Comparison of ENCODE assay signal across 26 cellular contexts in genomic region chr6:36501686-36502085, GRCh38. TPM values are rescaled to one million over a fixed set of nuclear protein-coding genes. Genes with fewer than 3 reads are reported as not detected.
DNase-seq lines count a peak whose midpoint lies in the region; ATAC-seq and TF ChIP-seq lines count a peak whose summit lies in the region.
"Had no signal": no experiment of that assay in that cellular context is flagged by ENCODE, and none has a peak within 500 bp of the region (broad histone marks: within the 10 kb centered on the region; RNA-seq: fewer than 3 reads in every experiment).

No MANE protein-coding gene starts in this region.

- H3K4me1 ChIP-seq in SK-N-SH (ENCODE audit: control insufficient read depth in 1 of 2, insufficient read depth in 2 of 2, low read depth in 1 of 2, low read length in 1 of 2) (no peaks in the 10 kb centered on the region), osteoblast (ENCODE audit: insufficient read depth, low read length) (no peaks in the 10 kb centered on the region)
- H3K4me1 ChIP-seq: BE2C had no signal

- CTCF ChIA-PET in SK-N-SH (lab: Yijun Ruan, JAX), result interaction anchor here (1.0 kb wide), 1 partner anchor 22 kb away, joined by 3 read pairs; no protein-coding TSS in a partner anchor

- POLR2A ChIA-PET in SK-N-SH (lab: Yijun Ruan, JAX), result no interaction called here

- no peak overlapping the region for H3K4me3 ChIP-seq in SK-N-SH (ENCODE audit: low read depth in 2 of 2, low read length in 1 of 2)
- no peak overlapping the region for H3K4me3 ChIP-seq in osteoblast (ENCODE audit: insufficient read depth, low read length)

- DNase-seq in SK-N-SH (no peak), LHCN-M2 (ENCODE audit: low read depth) (peak; percentile 65), osteoblast (ENCODE audit: insufficient read length, low spot score, missing footprints) (peak; percentile 53), NAMALWA (ENCODE audit: low spot score) (no peak)
- DNase-seq in central memory CD8-positive, alpha-beta T cell (ENCODE audit: low spot score in 2 of 2), result no peak
- DNase-seq: BE2C, DMS53, NCI-H1092, NCI-H1417 treated with DMSO at 0.1 percent for 48 hours, NCI-H1694 treated with DMSO at 0.1 percent for 48 hours, NCI-H2081, NCI-H2227 treated with DMSO at 0.1 percent for 48 hours, NCI-H526 treated with DMSO at 0.1 percent for 48 hours, SHP77 had no signal

- no peak for TF ChIP-seq EP300 in SK-N-SH (IDR thresholded peaks at IDR 0.05; ENCODE audit: borderline replicate concordance in 1 of 2, low read depth in 1 of 2, low read length in 1 of 2)

- H3K27me3 Mint-ChIP-seq in central memory CD8-positive, alpha-beta T cell, result no peaks in the 10 kb centered on the region
- H3K27me3 Mint-ChIP-seq: IgD-negative memory B cell had no signal

- H3K9me3 ChIP-seq in SK-N-SH (no peaks in the 10 kb centered on the region), osteoblast (ENCODE audit: low read depth, low read length) (no peaks in the 10 kb centered on the region)
- H3K9me3 ChIP-seq: BE2C had no signal

- TF ChIP-seq CTCF in SK-N-SH (IDR thresholded peaks at IDR 0.05), result no peak
- TF ChIP-seq CTCF in osteoblast (IDR thresholded peaks at IDR 0.05; ENCODE audit: extremely low read depth, low read depth, low read length), result no peak

- H3K79me2 ChIP-seq in SK-N-SH (ENCODE audit: insufficient read depth) (no peaks in the 10 kb centered on the region), osteoblast (ENCODE audit: insufficient read depth, low read length) (no peaks in the 10 kb centered on the region)

- H3K36me3 ChIP-seq in SK-N-SH (replicated peaks in 1 of 2; ENCODE audit: control insufficient read depth in 1 of 2, insufficient read depth in 2 of 2, low read length in 1 of 2), result peaks cover 41 to 59% of the 10 kb centered on the region in 2 experiments
- peaks cover 52% of the 10 kb centered on the region for H3K36me3 ChIP-seq in osteoblast (ENCODE audit: insufficient read depth, low read length)
- H3K36me3 ChIP-seq: BE2C had no signal

- H3K27ac ChIP-seq in SK-N-SH (ENCODE audit: low read depth in 2 of 2, low read length in 1 of 2) (no peak overlapping the region), osteoblast (ENCODE audit: low read depth, low read length) (no peak overlapping the region)
- H3K27ac ChIP-seq: 22Rv1, HL-60, KMS-11, RWPE1 had no signal

- 91% methylated on average over 6 of the region's 6 CpGs for WGBS in SK-N-SH (ENCODE audit: low lambda C conversion rate)

- H3K27ac Mint-ChIP-seq in central memory CD8-positive, alpha-beta T cell (ENCODE audit: low read depth), result peak overlapping the region; percentile 83

- H3K4me3 Mint-ChIP-seq in central memory CD8-positive, alpha-beta T cell, result no peak overlapping the region
- H3K4me3 Mint-ChIP-seq: IgD-negative memory B cell had no signal

- H3K9me3 Mint-ChIP-seq in central memory CD8-positive, alpha-beta T cell, result no peaks in the 10 kb centered on the region
- H3K9me3 Mint-ChIP-seq: IgD-negative memory B cell had no signal

- H3K9me2 ChIP-seq in SK-N-SH, result no peaks in the 10 kb centered on the region

- H3K27me3 ChIP-seq in SK-N-SH (ENCODE audit: insufficient read depth) (no peaks in the 10 kb centered on the region), osteoblast (ENCODE audit: insufficient read depth, low read length) (no peaks in the 10 kb centered on the region)
- H3K27me3 ChIP-seq: BE2C had no signal

- H3K4me2 ChIP-seq in SK-N-SH (no peak overlapping the region), osteoblast (ENCODE audit: insufficient read depth, low read length) (no peak overlapping the region)
- H3K4me2 ChIP-seq: KMS-11 had no signal

- H2AFZ ChIP-seq in SK-N-SH (ENCODE audit: low read depth), result no peak overlapping the region
- H2AFZ ChIP-seq in osteoblast (ENCODE audit: low read length), result no peak overlapping the region

- no peaks in the 10 kb centered on the region for H3F3A ChIP-seq in SK-N-SH (replicated peaks; ENCODE audit: insufficient read depth)

- no peak for TF ChIP-seq RAD21 in SK-N-SH (IDR thresholded peaks at IDR 0.05; ENCODE audit: low read length)

- ATAC-seq in SK-N-SH treated with all-trans-retinoic acid at 6 μM for 48 hours, result no peak
- no peak for ATAC-seq in central memory CD8-positive, alpha-beta T cell (replicated peaks; ENCODE audit: extremely low read depth, poor library complexity, severe bottlenecking)
- no peak for ATAC-seq in GM18861 (IDR thresholded peaks at IDR 0.05; ENCODE audit: unreplicated experiment)
- ATAC-seq: Panc1 had no signal

- no peak overlapping the region for H3K9ac ChIP-seq in SK-N-SH
- H3K9ac ChIP-seq: KMS-11 had no signal

- H3K36me3 Mint-ChIP-seq in central memory CD8-positive, alpha-beta T cell (ENCODE audit: insufficient read depth), result peaks cover 77% of the 10 kb centered on the region

- H3K4me1 Mint-ChIP-seq in central memory CD8-positive, alpha-beta T cell, result peaks cover 30% of the 10 kb centered on the region

- H4K20me1 ChIP-seq in SK-N-SH (ENCODE audit: insufficient read depth), result no peaks in the 10 kb centered on the region
- H4K20me1 ChIP-seq in osteoblast (ENCODE audit: insufficient read depth, low read length), result no peaks in the 10 kb centered on the region

TF ChIP-seq in SK-N-SH treated with all-trans-retinoic acid at 6 μM for 48 hours, 23 proteins besides CTCF, POLR2A, EP300 and RAD21:
- TF ChIP-seq ISL1 (CRISPR knock-in tag; IDR thresholded peaks at IDR 0.05), result peak; percentile 38; the same call in 1 of the 2 replicates
- no peak for TF ChIP-seq ZFP3 (CRISPR knock-in tag; IDR thresholded peaks at IDR 0.05)

TF ChIP-seq in SK-N-SH, 30 proteins besides CTCF, POLR2A, EP300 and RAD21:
- TF ChIP-seq NFIC (IDR thresholded peaks at IDR 0.05; ENCODE audit: borderline replicate concordance) (no peak), USF1 (IDR thresholded peaks at IDR 0.05; ENCODE audit: borderline replicate concordance, low read depth) (no peak), YY1 (IDR thresholded peaks at IDR 0.05; ENCODE audit: low read depth) (no peak)

RNA-seq across cellular contexts. Expression of gene STK38, which starts 45.6 kb away (rescaled TPM):
- polyA plus RNA-seq in SK-N-SH (2012; rRNA removed), result 10.2 and 12.0 TPM in 2 replicates
- polyA plus RNA-seq in SK-N-SH (2012; cell fraction: cytosol; rRNA removed), result 11.0 and 11.9 TPM in 2 replicates
- 13.5 and 27.9 TPM in 2 replicates for polyA plus RNA-seq in SK-N-SH (2012; cell fraction: nucleus; rRNA removed)
- total RNA-seq in LHCN-M2 (2014; rRNA removed) (29.5 and 36.9 TPM in 2 replicates), osteoblast (41.5 and 48.1 TPM in 2 replicates)
- polyA plus RNA-seq in LHCN-M2 (2012), result 38.4 TPM

RNA-seq across cellular contexts. Expression of gene KCTD20, which starts 58.9 kb away (rescaled TPM):
- polyA plus RNA-seq in SK-N-SH (2012; rRNA removed), result 29.0 and 36.1 TPM in 2 replicates
- polyA plus RNA-seq in SK-N-SH (2012; cell fraction: cytosol; rRNA removed), result 42.9 and 44.4 TPM in 2 replicates
- polyA plus RNA-seq in SK-N-SH (2012; cell fraction: nucleus; rRNA removed), result 10.2 and 17.5 TPM in 2 replicates
- 46.1 and 47.5 TPM in 2 replicates for total RNA-seq in LHCN-M2 (2014; rRNA removed)
- polyA plus RNA-seq in LHCN-M2 (2012), result 28.3 TPM
- 182 and 210 TPM in 2 replicates for total RNA-seq in osteoblast

RNA-seq across cellular contexts. Expression of gene PXT1, which starts 59.0 kb away (rescaled TPM):
- polyA plus RNA-seq in SK-N-SH (2012; rRNA removed), result not detected in 2 replicates
- 0.04 TPM in 1 of 2 replicates, not detected in the other for polyA plus RNA-seq in SK-N-SH (2012; cell fraction: cytosol; rRNA removed)
- polyA plus RNA-seq in SK-N-SH (2012; cell fraction: nucleus; rRNA removed), result 0.04 TPM in 1 of 2 replicates, not detected in the other
- total RNA-seq in LHCN-M2 (2014; rRNA removed) (0.06 TPM in 1 of 2 replicates, not detected in the other), osteoblast (under 0.01 TPM in 1 of 2 replicates, not detected in the other)
- polyA plus RNA-seq in LHCN-M2 (2012), result 0.02 TPM
- total RNA-seq: Daoy, G401, NCI-H460, SK-MEL-5 had no signal
- polyA plus RNA-seq: IgD-negative memory B cell had no signal

Comparison
In these comparisons a context has a peak if more than half of its experiments do, and no peak if none do; other contexts are left out.
1. DNase-seq: peak in LHCN-M2 (single experiment) and osteoblast (single experiment); none in SK-N-SH (single experiment), central memory CD8-positive, alpha-beta T cell (0 of 2) and NAMALWA (single experiment).